Comparison of ENCODE assay signal across 1 cellular context in genomic region chr1:119084651-119085262, GRCh38.
TF ChIP-seq lines count a peak whose summit lies in the region.

No MANE protein-coding gene starts in this region.

TF ChIP-seq in K562, 482 proteins besides CTCF, POLR2A, EP300 and RAD21:
- TF ChIP-seq E2F8 (IDR thresholded peaks at IDR 0.05; ENCODE audit: low read depth, partially characterized antibody) (no peak), YBX1 (IDR thresholded peaks at IDR 0.05) (no peak), ZNF717 (CRISPR knock-in tag; IDR thresholded peaks at IDR 0.05) (no peak), ZNF584 (CRISPR knock-in tag; IDR thresholded peaks at IDR 0.05; ENCODE audit: low read depth) (no peak), CREM (IDR thresholded peaks at IDR 0.05; ENCODE audit: low read depth) (no peak), ZNF644 (tag; IDR thresholded peaks at IDR 0.05; ENCODE audit: low read depth) (no peak), ZKSCAN1 (IDR thresholded peaks at IDR 0.05; ENCODE audit: low read depth, low read length) (no peak), CC2D1A (IDR thresholded peaks at IDR 0.05) (no peak), HSF4 (CRISPR knock-in tag; IDR thresholded peaks at IDR 0.05; ENCODE audit: borderline replicate concordance) (no peak), MCM7 (IDR thresholded peaks at IDR 0.05) (no peak), MTF1 (CRISPR knock-in tag; IDR thresholded peaks at IDR 0.05; ENCODE audit: borderline replicate concordance) (no peak), NFIC (IDR thresholded peaks at IDR 0.05) (no peak), ZNF23 (CRISPR knock-in tag; IDR thresholded peaks at IDR 0.05) (no peak), ZFP1 (CRISPR knock-in tag; IDR thresholded peaks at IDR 0.05) (no peak), HDAC1 (IDR thresholded peaks at IDR 0.05) (no peak)
